ENCODE assay signal across 23 cellular contexts in the genomic region with DNA sequence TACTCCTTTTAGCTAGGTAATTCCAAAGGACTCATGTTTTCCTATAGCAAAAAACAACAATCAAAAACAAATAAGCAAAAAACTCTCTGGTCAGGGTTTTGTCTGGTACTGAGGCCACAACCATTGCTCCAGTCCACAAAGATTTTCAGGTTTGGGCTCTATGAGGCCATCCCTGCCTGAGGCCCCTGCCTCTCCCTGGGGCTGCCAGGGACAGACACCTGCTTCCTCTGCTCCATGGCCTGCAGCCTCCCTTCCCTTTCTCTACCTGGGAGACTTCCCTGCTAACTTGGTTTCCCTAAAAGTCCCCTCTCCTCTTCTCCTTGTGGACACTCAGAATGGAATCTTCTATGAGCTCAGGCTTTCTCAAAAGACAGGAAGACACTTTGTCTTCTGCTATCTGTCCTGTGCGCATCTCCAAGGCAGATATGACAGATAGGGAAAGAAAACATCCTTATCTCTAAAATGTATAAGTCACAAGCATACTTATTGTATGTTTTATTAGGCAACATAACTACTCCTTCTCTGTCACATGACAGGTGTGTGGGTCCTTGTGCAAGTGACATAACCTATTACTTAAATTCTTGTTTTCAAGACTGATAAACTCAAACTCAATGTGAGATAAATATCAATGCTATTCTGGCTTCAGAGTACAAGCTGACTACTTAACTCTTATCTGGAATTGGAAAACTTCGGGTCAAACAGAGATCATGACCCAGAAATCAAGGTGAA. TPM values are rescaled to one million over a fixed set of nuclear protein-coding genes. Genes with fewer than 3 reads are reported as not detected.
DNase-seq lines count a peak whose midpoint lies in the region; ATAC-seq and TF ChIP-seq lines count a peak whose summit lies in the region.
"Had no signal": no experiment of that assay in that cellular context is flagged by ENCODE, and none has a peak within 500 bp of the region (broad histone marks: within the 10 kb centered on the region; RNA-seq: fewer than 3 reads in every experiment).

No MANE protein-coding gene starts in this region.

- H3K36me3 Mint-ChIP-seq in activated T-cell treated with anti-CD3 and anti-CD28 coated beads, Interleukin-2, amount 50 U/mL, for 4 hours (ENCODE audit: insufficient read depth) = no peaks in the 10 kb centered on the region
- H3K36me3 Mint-ChIP-seq in activated T-helper 17 cell treated with anti-CD3 and anti-CD28 coated beads, Interleukin-2, amount 50 U/mL, for 72 hours (ENCODE audit: low read depth) = no peaks in the 10 kb centered on the region
- no peaks in the 10 kb centered on the region for H3K36me3 Mint-ChIP-seq in mesothelial cell of epicardium
- no peaks in the 10 kb centered on the region for H3K36me3 Mint-ChIP-seq in stimulated activated naive B cell treated with anti-CD40 and anti-IgM and Interleukin-4, amounts not matched to agents 10 μg/mL and 1 μg/mL and 100 μg/mL, for 72 hours

- no peak for ATAC-seq in activated T-cell treated with anti-CD3 and anti-CD28 coated beads, Interleukin-2, amount 50 U/mL, for 4 hours
- ATAC-seq in activated T-helper 17 cell treated with anti-CD3 and anti-CD28 coated beads, Interleukin-2, amount 50 U/mL, for 72 hours (replicated peaks) = no peak
- ATAC-seq in stimulated activated naive B cell treated with anti-CD40 and anti-IgM and Interleukin-4, amounts not matched to agents 10 μg/mL and 1 μg/mL and 100 μg/mL, for 72 hours (replicated peaks) = no peak
- no peak for ATAC-seq in GM19455 (IDR thresholded peaks at IDR 0.05; ENCODE audit: unreplicated experiment)
- ATAC-seq: gastroesophageal sphincter, HepG2 had no signal

- H3K4me3 Mint-ChIP-seq in activated T-cell treated with anti-CD3 and anti-CD28 coated beads, Interleukin-2, amount 50 U/mL, for 4 hours = peak overlapping the region; percentile 32
- peak overlapping the region; percentile 60 for H3K4me3 Mint-ChIP-seq in activated T-helper 17 cell treated with anti-CD3 and anti-CD28 coated beads, Interleukin-2, amount 50 U/mL, for 72 hours
- peak overlapping the region; percentile 47 for H3K4me3 Mint-ChIP-seq in mesothelial cell of epicardium
- H3K4me3 Mint-ChIP-seq in stimulated activated naive B cell treated with anti-CD40 and anti-IgM and Interleukin-4, amounts not matched to agents 10 μg/mL and 1 μg/mL and 100 μg/mL, for 72 hours = peak overlapping the region; percentile 28 to 59

- peaks cover 40% of the 10 kb centered on the region for H3K27me3 Mint-ChIP-seq in activated T-cell treated with anti-CD3 and anti-CD28 coated beads, Interleukin-2, amount 50 U/mL, for 4 hours (ENCODE audit: low read depth)
- peaks cover 21% of the 10 kb centered on the region for H3K27me3 Mint-ChIP-seq in activated T-helper 17 cell treated with anti-CD3 and anti-CD28 coated beads, Interleukin-2, amount 50 U/mL, for 72 hours
- no peaks in the 10 kb centered on the region for H3K27me3 Mint-ChIP-seq in mesothelial cell of epicardium (ENCODE audit: low read depth)
- peaks cover 18 to 30% of the 10 kb centered on the region in 2 donors for H3K27me3 Mint-ChIP-seq in stimulated activated naive B cell treated with anti-CD40 and anti-IgM and Interleukin-4, amounts not matched to agents 10 μg/mL and 1 μg/mL and 100 μg/mL, for 72 hours

- peaks cover 9% of the 10 kb centered on the region for H3K4me1 Mint-ChIP-seq in activated T-cell treated with anti-CD3 and anti-CD28 coated beads, Interleukin-2, amount 50 U/mL, for 4 hours (ENCODE audit: low read depth)
- no peaks in the 10 kb centered on the region for H3K4me1 Mint-ChIP-seq in activated T-helper 17 cell treated with anti-CD3 and anti-CD28 coated beads, Interleukin-2, amount 50 U/mL, for 72 hours
- peaks cover 17% of the 10 kb centered on the region for H3K4me1 Mint-ChIP-seq in mesothelial cell of epicardium
- peaks cover 14 to 19% of the 10 kb centered on the region in 2 donors for H3K4me1 Mint-ChIP-seq in stimulated activated naive B cell treated with anti-CD40 and anti-IgM and Interleukin-4, amounts not matched to agents 10 μg/mL and 1 μg/mL and 100 μg/mL, for 72 hours

- no peak for TF ChIP-seq CTCF in mesothelial cell of epicardium (IDR thresholded peaks at IDR 0.05; ENCODE audit: unreplicated experiment)

- peak overlapping the region; percentile 42 for H3K27ac Mint-ChIP-seq in activated T-helper 17 cell treated with anti-CD3 and anti-CD28 coated beads, Interleukin-2, amount 50 U/mL, for 72 hours
- no peak overlapping the region for H3K27ac Mint-ChIP-seq in mesothelial cell of epicardium
- H3K27ac Mint-ChIP-seq in stimulated activated naive B cell treated with anti-CD40 and anti-IgM and Interleukin-4, amounts not matched to agents 10 μg/mL and 1 μg/mL and 100 μg/mL, for 72 hours = no peak overlapping the region

- H3K9me3 Mint-ChIP-seq in activated T-cell treated with anti-CD3 and anti-CD28 coated beads, Interleukin-2, amount 50 U/mL, for 4 hours = no peaks in the 10 kb centered on the region
- H3K9me3 Mint-ChIP-seq in activated T-helper 17 cell treated with anti-CD3 and anti-CD28 coated beads, Interleukin-2, amount 50 U/mL, for 72 hours = no peaks in the 10 kb centered on the region
- H3K9me3 Mint-ChIP-seq in mesothelial cell of epicardium = no peaks in the 10 kb centered on the region
- no peaks in the 10 kb centered on the region for H3K9me3 Mint-ChIP-seq in stimulated activated naive B cell treated with anti-CD40 and anti-IgM and Interleukin-4, amounts not matched to agents 10 μg/mL and 1 μg/mL and 100 μg/mL, for 72 hours

- DNase-seq in activated T-cell treated with anti-CD3 and anti-CD28 coated beads, Interleukin-2, amount 50 U/mL, for 4 hours = no peak
- DNase-seq in activated T-cell treated with anti-CD3 and anti-CD28 coated beads for 4 hours = no peak
- DNase-seq in mesothelial cell of epicardium (ENCODE audit: low spot score in 2 of 2, unreplicated experiment in 2 of 2) = no peak
- no peak for DNase-seq in stimulated activated naive B cell treated with anti-CD40 and anti-IgM and Interleukin-4, amounts not matched to agents 10 μg/mL and 1 μg/mL and 100 μg/mL, for 72 hours
- DNase-seq in AML-193 (lab: John Stamatoyannopoulos, UW) = no peak
- no peak for DNase-seq in COR-L47 (lab: John Stamatoyannopoulos, UW)
- DNase-seq: activated effector memory CD4-positive, alpha-beta T cell treated with anti-CD3 and anti-CD28 coated beads, Interleukin-2, amount 50 U/mL, for 16 hours; anterior cingulate cortex; C1 segment of cervical spinal cord; central memory CD4-positive, alpha-beta T cell; DMS79; HCEC 1CT; MM.1S; NCI-H1436 treated with DMSO at 0.1 percent for 48 hours; NCI-H748 treated with DMSO at 0.1 percent for 48 hours; Right ventricle myocardium superior had no signal

RNA-seq across cellular contexts. Expression of a gene that starts 1.2 kb away (rescaled TPM):
- under 1 TPM; 0.61 to 0.99 (median 0.79) TPM for total RNA-seq in activated T-cell treated with anti-CD3 and anti-CD28 coated beads, Interleukin-2, amount 50 U/mL, for 4 hours
- total RNA-seq in activated T-helper 17 cell treated with anti-CD3 and anti-CD28 coated beads, Interleukin-2, amount 50 U/mL, for 72 hours = under 1 TPM; 0.52 to 0.74 TPM
- total RNA-seq in mesothelial cell of epicardium = 14.5 to 16.7 TPM (median 15.4 TPM) in 3 replicates
- total RNA-seq: OCI-LY7 had no signal

RNA-seq across cellular contexts. Expression of a gene that starts 13.4 kb away (rescaled TPM):
- total RNA-seq in activated T-cell treated with anti-CD3 and anti-CD28 coated beads, Interleukin-2, amount 50 U/mL, for 4 hours = 1 to 10 TPM; 3.9 to 6.1 (median 5.2) TPM
- total RNA-seq in activated T-helper 17 cell treated with anti-CD3 and anti-CD28 coated beads, Interleukin-2, amount 50 U/mL, for 72 hours = 1 to 10 TPM in 1 of 2 donors, under 1 TPM in 1; 0.21 to 1.4 TPM
- total RNA-seq in mesothelial cell of epicardium = 3.0 to 4.1 TPM (median 3.7 TPM) in 3 replicates
- total RNA-seq: mononuclear cell; OCI-LY7; T-helper 1 cell treated with Interleukin-12 subunit alpha and Interleukin-12 subunit beta and Interleukin-4 antibody, amounts not matched to agents 30 ng/mL and 1 ng/mL, for 36 hours had no signal

RNA-seq across cellular contexts. Expression of a gene that starts 24.2 kb away (rescaled TPM):
- under 1 TPM in 1 of 3 donors, not detected in 2; 0.20 TPM for total RNA-seq in activated T-cell treated with anti-CD3 and anti-CD28 coated beads, Interleukin-2, amount 50 U/mL, for 4 hours
- total RNA-seq in activated T-helper 17 cell treated with anti-CD3 and anti-CD28 coated beads, Interleukin-2, amount 50 U/mL, for 72 hours = under 1 TPM in 1 of 2 donors, not detected in 1; 0.19 TPM
- 5.5 to 6.2 TPM (median 5.7 TPM) in 3 replicates for total RNA-seq in mesothelial cell of epicardium
- total RNA-seq: OCI-LY7; T-helper 1 cell treated with Interleukin-12 subunit alpha and Interleukin-12 subunit beta and Interleukin-4 antibody, amounts not matched to agents 30 ng/mL and 1 ng/mL, for 36 hours had no signal
